Comparison of ENCODE assay signal across 35 cellular contexts in genomic region chr4:55018978-55019377, GRCh38.
DNase-seq lines count a peak whose midpoint lies in the region; ATAC-seq, FAIRE-seq and TF ChIP-seq lines count a peak whose summit lies in the region.
"Had no signal": no experiment of that assay in that cellular context is flagged by ENCODE, and none has a peak within 500 bp of the region (broad histone marks: within the 10 kb centered on the region; RNA-seq: fewer than 3 reads in every experiment).

No MANE protein-coding gene starts in this region.

- H3K36me3 Mint-ChIP-seq in mesothelial cell of epicardium: no peaks in the 10 kb centered on the region
- H3K36me3 Mint-ChIP-seq: activated naive CD8-positive, alpha-beta T cell treated with anti-CD3 and anti-CD28 coated beads, Interleukin-2, amount 10 ng/mL, durations not matched to agents 7 days and 5 days; CD4-positive, CD25-positive, alpha-beta regulatory T cell had no signal

- WGBS in pancreas, 2 donors: 40 to 51% methylated on average over 2 of the region's 2 CpGs

- no peak overlapping the region for H3K4me3 ChIP-seq in brain microvascular endothelial cell (ENCODE audit: low read depth, low read length)
- no peak overlapping the region for H3K4me3 ChIP-seq in lower lobe of right lung
- H3K4me3 ChIP-seq in pancreas: no peak overlapping the region
- H3K4me3 ChIP-seq: A549, ascending aorta, gastrocnemius medialis, SJCRH30, spleen, upper lobe of right lung had no signal

- no peaks in the 10 kb centered on the region for H3K9me3 ChIP-seq in lower lobe of right lung
- H3K9me3 ChIP-seq in pancreas: no peaks in the 10 kb centered on the region
- H3K9me3 ChIP-seq: A549, ascending aorta, gastrocnemius medialis, spleen, upper lobe of right lung had no signal

- H3K27ac ChIP-seq in brain microvascular endothelial cell (peak overlapping the region; percentile 65), lower lobe of right lung (no peak overlapping the region), pancreas (no peak overlapping the region)
- H3K27ac ChIP-seq: A549, ascending aorta, gastrocnemius medialis, SJCRH30, spleen, upper lobe of right lung, VCaP had no signal

- H3K27me3 ChIP-seq in brain microvascular endothelial cell (replicated peaks) (no peaks in the 10 kb centered on the region), lower lobe of right lung (ENCODE audit: low read depth) (no peaks in the 10 kb centered on the region), pancreas (no peaks in the 10 kb centered on the region)
- H3K27me3 ChIP-seq: ascending aorta, gastrocnemius medialis, SJCRH30, spleen, upper lobe of right lung had no signal

- H3K9me3 Mint-ChIP-seq in mesothelial cell of epicardium: peaks cover 7% of the 10 kb centered on the region
- H3K9me3 Mint-ChIP-seq: activated T-cell treated with anti-CD3 and anti-CD28 coated beads, Interleukin-2, amount 50 U/mL, for 24 hours had no signal

- no peaks in the 10 kb centered on the region for H3K27me3 Mint-ChIP-seq in mesothelial cell of epicardium (ENCODE audit: low read depth)
- H3K27me3 Mint-ChIP-seq: CD4-positive, CD25-positive, alpha-beta regulatory T cell; dendritic cell treated with granulocyte-macrophage colony-stimulating factor and Interleukin-4, amounts not matched to agents 40 ng/mL and 50 ng/mL, for 4 days had no signal

- no peak for FAIRE-seq in pancreas (lab: Jason Lieb, UNC)
- FAIRE-seq: A549 had no signal

- TF ChIP-seq CTCF in brain microvascular endothelial cell (IDR thresholded peaks at IDR 0.05; ENCODE audit: low read depth, low read length, missing control alignments) (no peak), mesothelial cell of epicardium (IDR thresholded peaks at IDR 0.05; ENCODE audit: unreplicated experiment) (no peak), lower lobe of right lung (IDR thresholded peaks at IDR 0.05) (no peak), pancreas (IDR thresholded peaks at IDR 0.05) (no peak)

- no peak overlapping the region for H3K4me3 Mint-ChIP-seq in mesothelial cell of epicardium
- H3K4me3 Mint-ChIP-seq: activated naive CD8-positive, alpha-beta T cell treated with anti-CD3 and anti-CD28 coated beads, Interleukin-2, amount 10 ng/mL, durations not matched to agents 7 days and 5 days; activated T-cell treated with anti-CD3 and anti-CD28 coated beads, Interleukin-2, amount 50 U/mL, for 24 hours; CD4-positive, CD25-positive, alpha-beta regulatory T cell; dendritic cell treated with granulocyte-macrophage colony-stimulating factor and Interleukin-4, amounts not matched to agents 40 ng/mL and 50 ng/mL, for 4 days had no signal

- DNase-seq in brain microvascular endothelial cell: no peak
- DNase-seq in mesothelial cell of epicardium (ENCODE audit: low spot score in 2 of 2, unreplicated experiment in 2 of 2): no peak
- no peak for DNase-seq in lower lobe of right lung
- DNase-seq in pancreas: no peak
- DNase-seq in hippocampal formation (lab: John Stamatoyannopoulos, UW): no peak
- DNase-seq: activated gamma-delta T cell; activated naive CD8-positive, alpha-beta T cell treated with anti-CD3 and anti-CD28 coated beads, Interleukin-2, amount 10 ng/mL, durations not matched to agents 7 days and 5 days; activated T-cell treated with anti-CD3 and anti-CD28 coated beads, Interleukin-2, amount 50 U/mL, for 24 hours; AML-193; Calu3; CD4-positive, CD25-positive, alpha-beta regulatory T cell; central memory CD4-positive, alpha-beta T cell; DMS79 treated with DMSO at 0.1 percent for 48 hours; gastrocnemius medialis; GDM1; GOT3; Karpas-422; left cardiac atrium; MV-4-11; NCI-H1436 treated with DMSO at 0.1 percent for 48 hours; posterior cingulate gyrus; right cardiac atrium; SJCRH30; spleen; stimulated activated CD4-positive, alpha-beta T cell treated with anti-CD3 and anti-CD28 coated beads, Interleukin-2, amount 100 ng/mL, for 24 hours; stimulated activated naive CD8-positive, alpha-beta T cell treated with anti-CD3 and anti-CD28 coated beads, Interleukin-15, Interleukin-2, amounts not matched to agents 100 U/mL and 50 U/mL, for 24 hours; T1000; upper lobe of right lung had no signal

- no peaks in the 10 kb centered on the region for H3K36me3 ChIP-seq in brain microvascular endothelial cell (replicated peaks)
- no peaks in the 10 kb centered on the region for H3K36me3 ChIP-seq in lower lobe of right lung
- no peaks in the 10 kb centered on the region for H3K36me3 ChIP-seq in pancreas
- H3K36me3 ChIP-seq: ascending aorta, gastrocnemius medialis, SJCRH30, spleen, upper lobe of right lung had no signal

- ATAC-seq in GM18868 (IDR thresholded peaks at IDR 0.05; ENCODE audit: unreplicated experiment): peak; percentile 47
- ATAC-seq in HG03432 (IDR thresholded peaks at IDR 0.05; ENCODE audit: unreplicated experiment): peak; percentile 55
- no peak for ATAC-seq in lower lobe of right lung
- no peak for ATAC-seq in pancreas
- ATAC-seq in SK-N-SH treated with all-trans-retinoic acid at 6 μM for 48 hours: no peak
- ATAC-seq: A549; gastrocnemius medialis; left cardiac atrium; right cardiac atrium; stimulated activated naive CD8-positive, alpha-beta T cell treated with anti-CD3 and anti-CD28 coated beads, Interleukin-15, Interleukin-2, amounts not matched to agents 100 U/mL and 50 U/mL, for 24 hours; upper lobe of right lung had no signal

- peak overlapping the region; percentile 93 for H3K27ac Mint-ChIP-seq in mesothelial cell of epicardium
- H3K27ac Mint-ChIP-seq: activated naive CD8-positive, alpha-beta T cell treated with anti-CD3 and anti-CD28 coated beads, Interleukin-2, amount 10 ng/mL, durations not matched to agents 7 days and 5 days; activated T-cell treated with anti-CD3 and anti-CD28 coated beads, Interleukin-2, amount 50 U/mL, for 24 hours; CD4-positive, CD25-positive, alpha-beta regulatory T cell; dendritic cell treated with granulocyte-macrophage colony-stimulating factor and Interleukin-4, amounts not matched to agents 40 ng/mL and 50 ng/mL, for 4 days had no signal

- H3K4me1 ChIP-seq in lower lobe of right lung (no peaks in the 10 kb centered on the region), pancreas (no peaks in the 10 kb centered on the region)
- H3K4me1 ChIP-seq: A549, ascending aorta, gastrocnemius medialis, spleen, upper lobe of right lung had no signal

- H3K4me1 Mint-ChIP-seq in mesothelial cell of epicardium: peaks cover 9% of the 10 kb centered on the region
- H3K4me1 Mint-ChIP-seq: CD4-positive, CD25-positive, alpha-beta regulatory T cell had no signal

- in situ Hi-C loops in brain microvascular endothelial cell (cut with HindIII; ENCODE audit: low pct_ligation_motif_present, low sequenced_read_pairs): no loop called here

- intact Hi-C loops in lower lobe of right lung (cut with DNase I): no loop called here
- intact Hi-C loops in pancreas (cut with DNase I): no loop called here

TF ChIP-seq in SK-N-SH treated with all-trans-retinoic acid at 6 μM for 48 hours, 23 proteins besides CTCF, POLR2A, EP300 and RAD21 (continues in another document):
- TF ChIP-seq ARNTL (CRISPR knock-in tag; IDR thresholded peaks at IDR 0.05; ENCODE audit: borderline replicate concordance, low read depth) (no peak), TCF4 (CRISPR knock-in tag; IDR thresholded peaks at IDR 0.05; ENCODE audit: borderline replicate concordance) (no peak), OSR1 (CRISPR knock-in tag; IDR thresholded peaks at IDR 0.05) (no peak), CREB5 (CRISPR knock-in tag; IDR thresholded peaks at IDR 0.05; ENCODE audit: low read depth) (no peak), RARB (CRISPR knock-in tag; IDR thresholded peaks at IDR 0.05) (no peak), SNAI2 (CRISPR knock-in tag; IDR thresholded peaks at IDR 0.05) (no peak), PPARA (CRISPR knock-in tag; IDR thresholded peaks at IDR 0.05; ENCODE audit: borderline replicate concordance) (no peak), CSDC2 (CRISPR knock-in tag; IDR thresholded peaks at IDR 0.05) (no peak), BACH2 (CRISPR knock-in tag; IDR thresholded peaks at IDR 0.05; ENCODE audit: borderline replicate concordance) (no peak), POU6F1 (CRISPR knock-in tag; IDR thresholded peaks at IDR 0.05; ENCODE audit: borderline replicate concordance, low read depth) (no peak), ZNF8 (CRISPR knock-in tag; IDR thresholded peaks at IDR 0.05) (no peak), CSRNP3 (CRISPR knock-in tag; IDR thresholded peaks at IDR 0.05) (no peak)

Comparison
In these comparisons a context has a peak if more than half of its experiments do, and no peak if none do; other contexts are left out.
1. ATAC-seq: peak in GM18868 (single experiment) and HG03432 (single experiment); none in lower lobe of right lung (0 of 2), pancreas (0 of 4) and SK-N-SH treated with all-trans-retinoic acid at 6 μM for 48 hours (single experiment).